Comparison of ENCODE assay signal across 10 cellular contexts in genomic region chr22:50672471-50673230, GRCh38. TPM values are rescaled to one million over a fixed set of nuclear protein-coding genes. Genes with fewer than 3 reads are reported as not detected.
DNase-seq lines count a peak whose midpoint lies in the region; ATAC-seq and TF ChIP-seq lines count a peak whose summit lies in the region.
"Had no signal": no experiment of that assay in that cellular context is flagged by ENCODE, and none has a peak within 500 bp of the region (broad histone marks: within the 10 kb centered on the region; RNA-seq: fewer than 3 reads in every experiment).

Gene SHANK3 (plus strand): TSS chr22:50672823.

- H3K9me2 ChIP-seq in Loucy (replicated peaks; ENCODE audit: low read depth, low read length), result no peaks in the 10 kb centered on the region

- H3K9ac ChIP-seq in Loucy (ENCODE audit: low read depth, low read length, poor library complexity, severe bottlenecking), result peak within 1 kb of the TSS; percentile 81

- no peaks in the 10 kb centered on the region for H3K4me1 ChIP-seq in ACC112 (ENCODE audit: control insufficient read depth, insufficient read depth, low read length, unreplicated experiment)
- peaks cover 43% of the 10 kb centered on the region for H3K4me1 ChIP-seq in Loucy (ENCODE audit: insufficient read depth, low read length, poor library complexity, severe bottlenecking)
- peaks cover 14 to 29% (median 21%) of the 10 kb centered on the region in 4 donors for H3K4me1 ChIP-seq in esophagus muscularis mucosa

- H3K27ac Mint-ChIP-seq in nephron progenitor cell, result no peak within 1 kb of the TSS

- H3K27ac ChIP-seq in ACC112 (ENCODE audit: low read depth, low read length), result no peak within 1 kb of the TSS
- H3K27ac ChIP-seq in esophagus muscularis mucosa (replicated peaks in 1 of 4), result peak within 1 kb of the TSS; percentile 14 to 74 (median 66)
- H3K27ac ChIP-seq: HL-60, neutrophil had no signal

- 45% methylated on average over 7 of the region's 23 CpGs for WGBS in esophagus muscularis mucosa

- no peak for ATAC-seq in HG03439 (IDR thresholded peaks at IDR 0.05; ENCODE audit: unreplicated experiment)

- H4K20me1 ChIP-seq in Loucy (ENCODE audit: insufficient read depth, low read length, poor library complexity, severe bottlenecking), result peaks cover 26% of the 10 kb centered on the region

- H3K9me3 Mint-ChIP-seq in nephron progenitor cell, result no peaks in the 10 kb centered on the region

- H3K9me3 ChIP-seq in Loucy (ENCODE audit: insufficient read depth, low read depth, low read length) (no peaks in the 10 kb centered on the region), esophagus muscularis mucosa (no peaks in the 10 kb centered on the region)
- H3K9me3 ChIP-seq: neutrophil had no signal

- peak within 1 kb of the TSS; percentile 70 for H3K4me2 ChIP-seq in Loucy (ENCODE audit: low read depth, low read length, poor library complexity, severe bottlenecking)

- H3K27me3 ChIP-seq in ACC112 (ENCODE audit: insufficient read depth, low read length) (peaks cover 3% of the 10 kb centered on the region; the same call in 1 of the 2 replicates), Loucy (ENCODE audit: insufficient read depth, low read length, poor library complexity, severe bottlenecking) (no peaks in the 10 kb centered on the region), esophagus muscularis mucosa (peaks cover 4 to 67% (median 20%) of the 10 kb centered on the region in 4 donors)

- TF ChIP-seq CTCF in Loucy (conservative IDR thresholded peaks at IDR 0.05; ENCODE audit: low read length), result no peak
- no peak for TF ChIP-seq CTCF in esophagus muscularis mucosa (IDR thresholded peaks at IDR 0.05)
- TF ChIP-seq CTCF in nephron progenitor cell (IDR thresholded peaks at IDR 0.05), result no peak

- peaks cover 6% of the 10 kb centered on the region; the same call in 1 of the 2 replicates for H3F3A ChIP-seq in Loucy (ENCODE audit: low read depth)

- intact Hi-C loops in esophagus muscularis mucosa (cut with DNase I), result no loop called here

- H3K36me3 ChIP-seq in ACC112 (ENCODE audit: insufficient read depth, low read length), result no peaks in the 10 kb centered on the region
- peaks cover 13% of the 10 kb centered on the region; the same call in 1 of the 2 replicates for H3K36me3 ChIP-seq in Loucy (ENCODE audit: insufficient read depth, low read length)
- H3K36me3 ChIP-seq in esophagus muscularis mucosa, result peaks cover 0 to 27% (median 0%) of the 10 kb centered on the region in 4 donors
- H3K36me3 ChIP-seq: neutrophil had no signal

- H3K4me3 ChIP-seq in ACC112 (ENCODE audit: low read depth, low read length) (peak within 1 kb of the TSS; percentile 63), Loucy (ENCODE audit: low read length, poor library complexity, severe bottlenecking) (peak within 1 kb of the TSS; percentile 75), esophagus muscularis mucosa (peak within 1 kb of the TSS; percentile 49 to 61 (median 53))

- no peak for TF ChIP-seq EP300 in esophagus muscularis mucosa (IDR thresholded peaks at IDR 0.05)

- H2AFZ ChIP-seq in ACC112 (ENCODE audit: low read length, unreplicated experiment), result no peak within 1 kb of the TSS
- no peak within 1 kb of the TSS; the same call in 1 of the 2 replicates for H2AFZ ChIP-seq in Loucy (ENCODE audit: low read length)

- no peaks in the 10 kb centered on the region for H3K79me2 ChIP-seq in ACC112 (ENCODE audit: control insufficient read depth, insufficient read depth, low read length, unreplicated experiment)
- H3K79me2 ChIP-seq in Loucy (ENCODE audit: insufficient read depth, low read length), result peaks cover 36% of the 10 kb centered on the region

- peaks cover 38% of the 10 kb centered on the region for H3K4me1 Mint-ChIP-seq in nephron progenitor cell

- TF ChIP-seq POLR2A in esophagus muscularis mucosa (IDR thresholded peaks at IDR 0.05; ENCODE audit: low read depth), result peak; percentile 11

- H3K4me3 Mint-ChIP-seq in nephron progenitor cell, result peak within 1 kb of the TSS; percentile 71

- DNase-seq in esophagus muscularis mucosa (ENCODE audit: extremely low spot score) (no peak), nephron progenitor cell (no peak), NCI-H774 (lab: John Stamatoyannopoulos, UW) (no peak), NCI-H2029 treated with DMSO at 0.1 percent for 48 hours (lab: John Stamatoyannopoulos, UW) (no peak), cerebellar cortex (ENCODE audit: low spot score) (no peak)

- H3K36me3 Mint-ChIP-seq in nephron progenitor cell (ENCODE audit: low read depth), result peaks cover 2% of the 10 kb centered on the region

- peaks cover 18% of the 10 kb centered on the region for H3K27me3 Mint-ChIP-seq in nephron progenitor cell (ENCODE audit: low read depth, poor library complexity)

RNA-seq across cellular contexts. Expression of gene SHANK3, which starts in this region (rescaled TPM):
- total RNA-seq in esophagus muscularis mucosa, result 10 to 100 TPM in 3 of 4 donors, 1 to 10 TPM in 1; 7.0 to 21.1 (median 16.0) TPM
